ENCODE assay signal across 17 cellular contexts in genomic region chr19:44666852-44667251, GRCh38. TPM values are rescaled to one million over a fixed set of nuclear protein-coding genes. Genes with fewer than 3 reads are reported as not detected.
"Had no signal": no experiment of that assay in that cellular context is flagged by ENCODE, and none has a peak within 500 bp of the region (broad histone marks: within the 10 kb centered on the region; RNA-seq: fewer than 3 reads in every experiment).

No MANE protein-coding gene starts in this region.

- DNase-seq: activated T-cell treated with anti-CD3 and anti-CD28 coated beads, Interleukin-2, amount 50 U/mL, for 24 hours; adrenal gland; heart right ventricle; left cardiac atrium; midbrain; spleen; thyroid gland had no signal

- H3K9me3 ChIP-seq: adrenal gland, gastroesophageal sphincter, heart right ventricle, prostate gland, spleen, thyroid gland had no signal

- ATAC-seq: gastroesophageal sphincter, heart right ventricle, sciatic nerve had no signal

- H3K27me3 ChIP-seq: adrenal gland, gastroesophageal sphincter, heart right ventricle, spleen, thyroid gland had no signal

- H3K4me3 ChIP-seq: adrenal gland, gastroesophageal sphincter, heart right ventricle, prostate gland, spleen, thyroid gland had no signal

- H3K4me3 Mint-ChIP-seq: activated T-cell treated with anti-CD3 and anti-CD28 coated beads, Interleukin-2, amount 50 U/mL, for 24 hours; T-helper 2 cell treated with Interferon-gamma antibody and Interleukin-4, amounts not matched to agents 5 μg/mL and 100 μg/mL, for 36 hours had no signal

- H3K27ac ChIP-seq: adrenal gland, gastroesophageal sphincter, heart right ventricle, prostate gland, spleen, thyroid gland had no signal

- H3K4me1 ChIP-seq: gastroesophageal sphincter, heart right ventricle, prostate gland had no signal

- H3K9me3 Mint-ChIP-seq: activated T-cell treated with anti-CD3 and anti-CD28 coated beads, Interleukin-2, amount 50 U/mL, for 24 hours; T-helper 2 cell treated with Interferon-gamma antibody and Interleukin-4, amounts not matched to agents 5 μg/mL and 100 μg/mL, for 36 hours had no signal

- FAIRE-seq: urothelium cell line had no signal

- H3K27ac Mint-ChIP-seq: activated T-cell treated with anti-CD3 and anti-CD28 coated beads, Interleukin-2, amount 50 U/mL, for 24 hours; T-helper 2 cell treated with Interferon-gamma antibody and Interleukin-4, amounts not matched to agents 5 μg/mL and 100 μg/mL, for 36 hours had no signal

- H3K36me3 ChIP-seq: prostate gland had no signal

RNA-seq across cellular contexts. Expression of gene CEACAM16, which starts 32.1 kb away (rescaled TPM):
- total RNA-seq: dermis microvascular lymphatic vessel endothelial cell, epithelial cell of proximal tubule, gastroesophageal sphincter, heart right ventricle, left cardiac atrium, osteoblast, prostate gland, sciatic nerve, spleen had no signal
- polyA plus RNA-seq: heart right ventricle, neural cell, spleen had no signal

RNA-seq across cellular contexts. Expression of gene IGSF23, which starts 53.5 kb away (rescaled TPM):
- total RNA-seq: adrenal gland, gastroesophageal sphincter, heart right ventricle, left cardiac atrium, lung microvascular endothelial cell, osteoblast, prostate gland, sciatic nerve, spleen, thyroid gland had no signal
- polyA plus RNA-seq: adrenal gland, neural cell, spleen had no signal
